In genomic region chr3:171366043-171366442, GRCh38 we compare ENCODE assay signal across 14 cellular contexts.
DNase-seq lines count a peak whose midpoint lies in the region; TF ChIP-seq lines count a peak whose summit lies in the region.
"Had no signal": no experiment of that assay in that cellular context is flagged by ENCODE, and none has a peak within 500 bp of the region (broad histone marks: within the 10 kb centered on the region; RNA-seq: fewer than 3 reads in every experiment).

No MANE protein-coding gene starts in this region.

- H3K4me1 Mint-ChIP-seq in chondrocyte (ENCODE audit: low read depth) = peaks cover 5% of the 10 kb centered on the region
- H3K4me1 Mint-ChIP-seq: B cell had no signal

- TF ChIP-seq CTCF in LNCaP clone FGC (IDR thresholded peaks at IDR 0.05; ENCODE audit: control insufficient read depth, extremely low read depth, insufficient read depth) (no peak), VCaP (conservative IDR thresholded peaks at IDR 0.05) (no peak), chondrocyte (IDR thresholded peaks at IDR 0.05) (no peak)

- no peaks in the 10 kb centered on the region for H3K36me3 Mint-ChIP-seq in chondrocyte (ENCODE audit: low read depth)

- DNase-seq in LNCaP clone FGC (ENCODE audit: low read depth) (peak; percentile 64), germinal center (ENCODE audit: low spot score) (no peak), inferior parietal cortex (ENCODE audit: extremely low spot score) (no peak), chondrocyte (ENCODE audit: low spot score) (no peak)
- DNase-seq: AML-193; Caco-2; Calu3; CD4-positive, alpha-beta T cell; CD8-positive, alpha-beta T cell; GF-D8 had no signal

- H3K4me3 Mint-ChIP-seq in chondrocyte (ENCODE audit: unreplicated experiment) = no peak overlapping the region
- H3K4me3 Mint-ChIP-seq: B cell; CD4-positive, alpha-beta T cell; CD8-positive, alpha-beta T cell had no signal

- H3K27me3 Mint-ChIP-seq in chondrocyte (ENCODE audit: low read depth) = no peaks in the 10 kb centered on the region
- H3K27me3 Mint-ChIP-seq: B cell; CD4-positive, alpha-beta T cell had no signal

- H3K9me3 Mint-ChIP-seq in chondrocyte (ENCODE audit: low read depth) = no peaks in the 10 kb centered on the region
- H3K9me3 Mint-ChIP-seq: CD4-positive, alpha-beta T cell; CD8-positive, alpha-beta T cell had no signal

- no peak overlapping the region for H3K27ac Mint-ChIP-seq in chondrocyte (ENCODE audit: unreplicated experiment)
- H3K27ac Mint-ChIP-seq: B cell; CD4-positive, alpha-beta T cell; CD8-positive, alpha-beta T cell had no signal

- H3K27ac ChIP-seq in VCaP = peak overlapping the region; percentile 13; the same call in 1 of the 2 replicates
- H3K27ac ChIP-seq: A549; BLaER1 treated with 17β-estradiol and CSF1 and Interleukin-3, amounts not matched to agents 10 nM and 100 nM had no signal

- no peak overlapping the region for H3K4me3 ChIP-seq in LNCaP clone FGC (ENCODE audit: low read depth, low read length)
- H3K4me3 ChIP-seq: A549; BLaER1 treated with 17β-estradiol and CSF1 and Interleukin-3, amounts not matched to agents 10 nM and 100 nM had no signal
